8 cellular contexts compared by ENCODE assay signal in the genomic region with DNA sequence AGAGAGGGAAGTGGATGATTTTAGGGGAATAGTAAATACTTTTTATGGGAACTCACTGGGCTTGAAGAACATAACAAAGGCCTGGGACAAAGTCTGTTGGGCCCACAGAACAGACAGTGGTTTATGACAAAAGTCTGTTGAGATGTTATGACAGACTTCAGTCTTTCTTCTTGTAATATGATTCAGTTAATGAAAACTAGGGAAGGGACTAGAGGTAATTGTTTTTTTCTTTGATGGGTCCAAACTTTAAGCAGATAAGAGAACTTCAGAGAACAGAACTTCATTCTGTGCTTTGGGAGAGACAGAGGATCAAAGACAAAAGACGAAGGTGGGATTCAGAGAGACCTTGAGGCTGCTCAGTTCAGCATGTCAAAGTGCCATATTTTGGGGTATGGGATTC.
"Had no signal": no experiment of that assay in that cellular context is flagged by ENCODE, and none has a peak within 500 bp of the region (broad histone marks: within the 10 kb centered on the region; RNA-seq: fewer than 3 reads in every experiment).

No MANE protein-coding gene starts in this region.

- H3K36me3 ChIP-seq: HAP-1 had no signal

- H2AFZ ChIP-seq: GM23338 had no signal

- FAIRE-seq: H1, HTR-8/SVneo had no signal

- H3K4me2 ChIP-seq: GM23338 had no signal

- H3K9me3 ChIP-seq: HAP-1 had no signal

- DNase-seq: H7, HFFc6, KBM-7 had no signal

- ATAC-seq: GM23338, HCT116 had no signal

- H3K4me3 ChIP-seq: GM23338, HAP-1 had no signal
